ENCODE assay signal across 1 cellular context in the genomic region with DNA sequence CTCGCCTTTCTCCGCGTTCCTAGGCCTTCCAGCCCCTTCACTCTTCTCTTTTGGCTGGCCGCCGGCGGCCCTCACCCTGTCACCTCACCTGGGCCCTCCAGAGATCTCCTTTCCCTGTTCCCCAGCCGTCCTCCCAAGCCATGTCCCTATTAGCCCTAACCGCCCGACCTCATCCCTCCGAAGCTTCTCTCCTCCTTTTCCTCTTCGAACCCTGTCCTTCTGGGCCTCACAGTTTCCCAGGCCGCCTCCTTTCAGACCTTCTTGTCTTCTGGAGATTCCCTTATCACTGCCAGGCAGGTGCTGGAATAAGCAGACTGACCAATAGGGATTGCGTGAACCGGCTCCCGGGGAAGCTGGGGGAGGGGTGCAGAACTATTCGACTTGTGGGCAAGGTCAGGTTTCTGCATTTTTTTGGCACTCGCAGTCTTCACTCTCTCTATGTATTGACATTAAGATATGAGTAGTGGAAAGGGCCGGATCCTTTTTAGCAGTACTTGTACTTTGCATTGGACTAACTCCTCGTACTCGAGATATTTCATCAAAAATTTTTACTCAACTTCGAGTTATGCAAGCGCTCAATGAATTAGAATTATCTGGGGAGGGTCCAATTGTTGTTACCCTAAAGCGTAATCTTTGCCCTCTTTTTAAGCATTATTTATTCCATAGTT.
TF ChIP-seq lines count a peak whose summit lies in the region.

No MANE protein-coding gene starts in this region.

TF ChIP-seq in K562, 482 proteins besides CTCF, POLR2A, EP300 and RAD21 (continued from another document and continues in another):
- TF ChIP-seq, protein P1, sequence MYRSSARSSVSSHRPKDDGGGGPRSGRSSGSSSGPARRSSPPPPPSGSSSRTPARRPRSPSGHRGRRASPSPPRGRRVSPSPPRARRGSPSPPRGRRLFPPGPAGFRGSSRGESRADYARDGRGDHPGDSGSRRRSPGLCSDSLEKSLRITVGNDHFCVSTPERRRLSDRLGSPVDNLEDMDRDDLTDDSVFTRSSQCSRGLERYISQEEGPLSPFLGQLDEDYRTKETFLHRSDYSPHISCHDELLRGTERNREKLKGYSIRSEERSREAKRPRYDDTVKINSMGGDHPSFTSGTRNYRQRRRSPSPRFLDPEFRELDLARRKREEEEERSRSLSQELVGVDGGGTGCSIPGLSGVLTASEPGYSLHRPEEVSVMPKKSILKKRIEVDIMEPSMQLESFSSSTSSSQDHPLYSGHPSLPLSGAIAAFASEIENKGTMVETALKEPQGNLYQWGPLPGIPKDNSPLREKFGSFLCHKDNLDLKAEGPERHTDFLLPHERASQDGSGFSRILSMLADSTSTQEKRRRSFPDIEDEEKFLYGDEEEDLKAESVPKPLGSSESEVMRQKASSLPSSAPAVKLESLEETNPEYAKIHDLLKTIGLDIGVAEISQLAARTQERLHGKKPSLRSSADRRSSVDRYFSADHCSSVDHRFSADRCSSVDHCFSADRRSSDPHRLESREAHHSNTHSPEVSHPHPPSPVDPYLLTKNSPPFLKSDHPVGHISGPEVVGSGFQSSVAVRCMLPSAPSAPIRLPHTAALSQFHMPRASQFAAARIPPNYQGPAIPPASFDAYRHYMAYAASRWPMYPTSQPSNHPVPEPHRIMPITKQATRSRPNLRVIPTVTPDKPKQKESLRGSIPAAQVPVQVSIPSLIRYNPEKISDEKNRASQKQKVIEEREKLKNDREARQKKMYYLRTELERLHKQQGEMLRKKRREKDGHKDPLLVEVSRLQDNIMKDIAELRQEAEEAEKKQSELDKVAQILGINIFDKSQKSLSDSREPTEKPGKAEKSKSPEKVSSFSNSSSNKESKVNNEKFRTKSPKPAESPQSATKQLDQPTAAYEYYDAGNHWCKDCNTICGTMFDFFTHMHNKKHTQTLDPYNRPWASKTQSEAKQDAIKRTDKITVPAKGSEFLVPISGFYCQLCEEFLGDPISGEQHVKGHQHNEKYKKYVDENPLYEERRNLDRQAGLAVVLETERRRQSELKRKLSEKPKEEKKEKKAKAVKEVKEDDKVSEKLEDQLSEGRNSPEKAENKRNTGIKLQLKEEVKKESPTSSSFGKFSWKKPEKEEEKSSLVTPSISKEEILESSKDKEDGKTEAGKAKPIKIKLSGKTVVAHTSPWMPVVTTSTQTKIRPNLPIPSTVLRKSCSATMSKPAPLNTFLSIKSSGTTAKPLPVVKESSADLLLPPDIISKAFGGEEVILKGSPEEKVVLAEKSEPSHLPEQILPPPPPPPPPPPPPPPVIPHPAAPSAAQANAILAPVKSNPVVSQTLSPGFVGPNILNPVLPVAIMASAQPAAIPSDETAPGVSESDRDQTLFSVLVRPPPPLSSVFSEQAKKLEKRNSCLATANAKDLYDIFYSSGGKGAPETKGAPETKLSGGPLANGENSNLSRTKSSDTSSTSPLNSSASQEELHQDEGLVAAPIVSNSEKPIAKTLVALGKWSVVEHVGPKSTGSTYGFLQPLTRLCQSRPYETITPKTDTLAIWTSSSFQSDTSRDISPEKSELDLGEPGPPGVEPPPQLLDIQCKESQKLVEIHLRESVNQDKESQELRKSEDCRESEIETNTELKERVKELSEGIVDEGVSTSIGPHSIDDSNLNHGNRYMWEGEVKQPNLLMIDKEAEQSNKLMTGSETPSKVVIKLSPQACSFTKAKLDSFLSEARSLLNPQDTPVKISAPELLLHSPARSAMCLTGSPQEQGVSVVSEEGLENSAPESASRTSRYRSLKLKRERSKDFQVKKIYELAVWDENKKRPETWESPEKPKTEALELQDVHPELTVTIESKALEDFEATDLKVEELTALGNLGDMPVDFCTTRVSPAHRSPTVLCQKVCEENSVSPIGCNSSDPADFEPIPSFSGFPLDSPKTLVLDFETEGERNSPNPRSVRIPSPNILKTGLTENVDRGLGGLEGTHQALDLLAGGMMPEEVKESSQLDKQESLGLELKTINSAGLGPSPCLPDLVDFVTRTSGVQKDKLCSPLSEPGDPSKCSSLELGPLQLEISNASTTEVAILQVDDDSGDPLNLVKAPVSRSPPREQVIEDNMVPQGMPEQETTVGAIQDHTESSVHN (IDR thresholded peaks at IDR 0.05; ENCODE audit: borderline replicate concordance in 1 of 2, low read depth in 1 of 2) = peak in 1 of 2 experiments; percentile 43; a peak in 1 of 4 replicates
- no peak for TF ChIP-seq ZNF507 (tag; conservative IDR thresholded peaks at IDR 0.05)
- no peak for TF ChIP-seq ZNF23 (CRISPR knock-in tag; IDR thresholded peaks at IDR 0.05)
- peak; percentile 67 for TF ChIP-seq RBM25 (IDR thresholded peaks at IDR 0.05; ENCODE audit: low read depth, low read length, severe bottlenecking)
- TF ChIP-seq GATAD2A (IDR thresholded peaks at IDR 0.05) = 0 out of 2 replicates have a peak, but pooled peaks have one; percentile 8
- TF ChIP-seq, protein P2, sequence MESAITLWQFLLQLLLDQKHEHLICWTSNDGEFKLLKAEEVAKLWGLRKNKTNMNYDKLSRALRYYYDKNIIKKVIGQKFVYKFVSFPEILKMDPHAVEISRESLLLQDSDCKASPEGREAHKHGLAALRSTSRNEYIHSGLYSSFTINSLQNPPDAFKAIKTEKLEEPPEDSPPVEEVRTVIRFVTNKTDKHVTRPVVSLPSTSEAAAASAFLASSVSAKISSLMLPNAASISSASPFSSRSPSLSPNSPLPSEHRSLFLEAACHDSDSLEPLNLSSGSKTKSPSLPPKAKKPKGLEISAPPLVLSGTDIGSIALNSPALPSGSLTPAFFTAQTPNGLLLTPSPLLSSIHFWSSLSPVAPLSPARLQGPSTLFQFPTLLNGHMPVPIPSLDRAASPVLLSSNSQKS (CRISPR knock-in tag; IDR thresholded peaks at IDR 0.05) = no peak
- no peak for TF ChIP-seq ETV6 (IDR thresholded peaks at IDR 0.05; ENCODE audit: borderline replicate concordance in 1 of 2, low read depth in 2 of 2, low read length in 1 of 2)
- TF ChIP-seq ETV6 (CRISPR knock-in tag; IDR thresholded peaks at IDR 0.05; ENCODE audit: borderline replicate concordance) = no peak
- TF ChIP-seq NCOR1 (IDR thresholded peaks at IDR 0.05) = peak; percentile 96
- no peak for TF ChIP-seq CEBPG (CRISPR knock-in tag; IDR thresholded peaks at IDR 0.05)
- TF ChIP-seq CEBPG (tag; conservative IDR thresholded peaks at IDR 0.05 in 1 of 2, IDR thresholded peaks at IDR 0.05 in 1 of 2) = peak in 1 of 2 experiments; percentile 28; a peak in 2 of 4 replicates
- TF ChIP-seq, protein P3, sequence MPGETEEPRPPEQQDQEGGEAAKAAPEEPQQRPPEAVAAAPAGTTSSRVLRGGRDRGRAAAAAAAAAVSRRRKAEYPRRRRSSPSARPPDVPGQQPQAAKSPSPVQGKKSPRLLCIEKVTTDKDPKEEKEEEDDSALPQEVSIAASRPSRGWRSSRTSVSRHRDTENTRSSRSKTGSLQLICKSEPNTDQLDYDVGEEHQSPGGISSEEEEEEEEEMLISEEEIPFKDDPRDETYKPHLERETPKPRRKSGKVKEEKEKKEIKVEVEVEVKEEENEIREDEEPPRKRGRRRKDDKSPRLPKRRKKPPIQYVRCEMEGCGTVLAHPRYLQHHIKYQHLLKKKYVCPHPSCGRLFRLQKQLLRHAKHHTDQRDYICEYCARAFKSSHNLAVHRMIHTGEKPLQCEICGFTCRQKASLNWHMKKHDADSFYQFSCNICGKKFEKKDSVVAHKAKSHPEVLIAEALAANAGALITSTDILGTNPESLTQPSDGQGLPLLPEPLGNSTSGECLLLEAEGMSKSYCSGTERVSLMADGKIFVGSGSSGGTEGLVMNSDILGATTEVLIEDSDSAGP (CRISPR knock-in tag; IDR thresholded peaks at IDR 0.05) = no peak
- peak; percentile 22; the same call in 1 of the 2 replicates for TF ChIP-seq MEF2A (IDR thresholded peaks at IDR 0.05; ENCODE audit: control insufficient read depth, low read depth, low read length)
- peak; percentile 80 for TF ChIP-seq SMAD4 (CRISPR knock-in tag; conservative IDR thresholded peaks at IDR 0.05)
- TF ChIP-seq ATF1 (CRISPR knock-in tag; IDR thresholded peaks at IDR 0.05) = no peak
- peak; percentile 40; the same call in 1 of the 2 replicates for TF ChIP-seq ATF1 (tag; IDR thresholded peaks at IDR 0.05)
- TF ChIP-seq, protein P4, sequence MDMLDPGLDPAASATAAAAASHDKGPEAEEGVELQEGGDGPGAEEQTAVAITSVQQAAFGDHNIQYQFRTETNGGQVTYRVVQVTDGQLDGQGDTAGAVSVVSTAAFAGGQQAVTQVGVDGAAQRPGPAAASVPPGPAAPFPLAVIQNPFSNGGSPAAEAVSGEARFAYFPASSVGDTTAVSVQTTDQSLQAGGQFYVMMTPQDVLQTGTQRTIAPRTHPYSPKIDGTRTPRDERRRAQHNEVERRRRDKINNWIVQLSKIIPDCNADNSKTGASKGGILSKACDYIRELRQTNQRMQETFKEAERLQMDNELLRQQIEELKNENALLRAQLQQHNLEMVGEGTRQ (CRISPR knock-in tag; IDR thresholded peaks at IDR 0.05) = no peak
- peak; percentile 91; the same call in 1 of the 2 replicates for TF ChIP-seq OTX1 (CRISPR knock-in tag; IDR thresholded peaks at IDR 0.05)
- no peak for TF ChIP-seq SAFB2 (IDR thresholded peaks at IDR 0.05; ENCODE audit: borderline replicate concordance, low read depth, low read length, severe bottlenecking)
- TF ChIP-seq, protein P5, sequence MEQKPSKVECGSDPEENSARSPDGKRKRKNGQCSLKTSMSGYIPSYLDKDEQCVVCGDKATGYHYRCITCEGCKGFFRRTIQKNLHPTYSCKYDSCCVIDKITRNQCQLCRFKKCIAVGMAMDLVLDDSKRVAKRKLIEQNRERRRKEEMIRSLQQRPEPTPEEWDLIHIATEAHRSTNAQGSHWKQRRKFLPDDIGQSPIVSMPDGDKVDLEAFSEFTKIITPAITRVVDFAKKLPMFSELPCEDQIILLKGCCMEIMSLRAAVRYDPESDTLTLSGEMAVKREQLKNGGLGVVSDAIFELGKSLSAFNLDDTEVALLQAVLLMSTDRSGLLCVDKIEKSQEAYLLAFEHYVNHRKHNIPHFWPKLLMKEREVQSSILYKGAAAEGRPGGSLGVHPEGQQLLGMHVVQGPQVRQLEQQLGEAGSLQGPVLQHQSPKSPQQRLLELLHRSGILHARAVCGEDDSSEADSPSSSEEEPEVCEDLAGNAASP (IDR thresholded peaks at IDR 0.05) = no peak
- no peak for TF ChIP-seq RBM39 (optimal IDR thresholded peaks at IDR 0.05; ENCODE audit: low read depth, low read length)
- peak; percentile 82 for TF ChIP-seq NEUROD1 (IDR thresholded peaks at IDR 0.05; ENCODE audit: borderline replicate concordance, low read depth, low read length, partially characterized antibody)
- TF ChIP-seq HIVEP1 (CRISPR knock-in tag; IDR thresholded peaks at IDR 0.05) = 0 out of 2 replicates have a peak, but pooled peaks have one; percentile 19
- TF ChIP-seq, protein P6, sequence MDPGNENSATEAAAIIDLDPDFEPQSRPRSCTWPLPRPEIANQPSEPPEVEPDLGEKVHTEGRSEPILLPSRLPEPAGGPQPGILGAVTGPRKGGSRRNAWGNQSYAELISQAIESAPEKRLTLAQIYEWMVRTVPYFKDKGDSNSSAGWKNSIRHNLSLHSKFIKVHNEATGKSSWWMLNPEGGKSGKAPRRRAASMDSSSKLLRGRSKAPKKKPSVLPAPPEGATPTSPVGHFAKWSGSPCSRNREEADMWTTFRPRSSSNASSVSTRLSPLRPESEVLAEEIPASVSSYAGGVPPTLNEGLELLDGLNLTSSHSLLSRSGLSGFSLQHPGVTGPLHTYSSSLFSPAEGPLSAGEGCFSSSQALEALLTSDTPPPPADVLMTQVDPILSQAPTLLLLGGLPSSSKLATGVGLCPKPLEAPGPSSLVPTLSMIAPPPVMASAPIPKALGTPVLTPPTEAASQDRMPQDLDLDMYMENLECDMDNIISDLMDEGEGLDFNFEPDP (CRISPR knock-in tag; IDR thresholded peaks at IDR 0.05) = no peak
- peak; percentile 83 to 95; a peak in 3 of 4 replicates for TF ChIP-seq TBL1XR1 (IDR thresholded peaks at IDR 0.05; ENCODE audit: low read length in 2 of 2)
- TF ChIP-seq ZNF384 (IDR thresholded peaks at IDR 0.05; ENCODE audit: low read depth, low read length) = peak; percentile 86
- no peak for TF ChIP-seq CREBBP (IDR thresholded peaks at IDR 0.05; ENCODE audit: low read depth, low read length)
- TF ChIP-seq MTA3 (IDR thresholded peaks at IDR 0.05; ENCODE audit: borderline replicate concordance) = peak; percentile 75; the same call in 1 of the 2 replicates
- no peak for TF ChIP-seq ZNF76 (CRISPR knock-in tag; IDR thresholded peaks at IDR 0.05; ENCODE audit: borderline replicate concordance)
- TF ChIP-seq TRIM28 (IDR thresholded peaks at IDR 0.05) = peak; percentile 84
- TF ChIP-seq, protein P7, sequence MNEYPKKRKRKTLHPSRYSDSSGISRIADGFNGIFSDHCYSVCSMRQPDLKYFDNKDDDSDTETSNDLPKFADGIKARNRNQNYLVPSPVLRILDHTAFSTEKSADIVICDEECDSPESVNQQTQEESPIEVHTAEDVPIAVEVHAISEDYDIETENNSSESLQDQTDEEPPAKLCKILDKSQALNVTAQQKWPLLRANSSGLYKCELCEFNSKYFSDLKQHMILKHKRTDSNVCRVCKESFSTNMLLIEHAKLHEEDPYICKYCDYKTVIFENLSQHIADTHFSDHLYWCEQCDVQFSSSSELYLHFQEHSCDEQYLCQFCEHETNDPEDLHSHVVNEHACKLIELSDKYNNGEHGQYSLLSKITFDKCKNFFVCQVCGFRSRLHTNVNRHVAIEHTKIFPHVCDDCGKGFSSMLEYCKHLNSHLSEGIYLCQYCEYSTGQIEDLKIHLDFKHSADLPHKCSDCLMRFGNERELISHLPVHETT (CRISPR knock-in tag; conservative IDR thresholded peaks at IDR 0.05 in 1 of 2, IDR thresholded peaks at IDR 0.05 in 1 of 2) = no peak; a peak in 1 of 4 replicates
- TF ChIP-seq CBX5 (IDR thresholded peaks at IDR 0.05; ENCODE audit: borderline replicate concordance, low read depth) = no peak
- TF ChIP-seq LCOR (CRISPR knock-in tag; IDR thresholded peaks at IDR 0.05) = peak; percentile 56; the same call in 1 of the 2 replicates
- TF ChIP-seq ZBTB7A (IDR thresholded peaks at IDR 0.05; ENCODE audit: borderline replicate concordance, control insufficient read depth, low read depth, low read length) = 0 out of 2 replicates have a peak, but pooled peaks have one; percentile 2
- peak; percentile 37; the same call in 1 of the 2 replicates for TF ChIP-seq MEF2D (tag; conservative IDR thresholded peaks at IDR 0.05; ENCODE audit: low read depth)
- peak; percentile 99 for TF ChIP-seq LEF1 (IDR thresholded peaks at IDR 0.05)
- TF ChIP-seq ZNF444 (CRISPR knock-in tag; IDR thresholded peaks at IDR 0.05) = no peak
- TF ChIP-seq ILK (tag; IDR thresholded peaks at IDR 0.05; ENCODE audit: borderline replicate concordance, low read depth) = no peak
- peak; percentile 74; the same call in 1 of the 2 replicates for TF ChIP-seq MIER1 (IDR thresholded peaks at IDR 0.05; ENCODE audit: low read depth)
- TF ChIP-seq DNMT1 (IDR thresholded peaks at IDR 0.05) = peak; percentile 94; the same call in 1 of the 2 replicates
- TF ChIP-seq, protein P8, sequence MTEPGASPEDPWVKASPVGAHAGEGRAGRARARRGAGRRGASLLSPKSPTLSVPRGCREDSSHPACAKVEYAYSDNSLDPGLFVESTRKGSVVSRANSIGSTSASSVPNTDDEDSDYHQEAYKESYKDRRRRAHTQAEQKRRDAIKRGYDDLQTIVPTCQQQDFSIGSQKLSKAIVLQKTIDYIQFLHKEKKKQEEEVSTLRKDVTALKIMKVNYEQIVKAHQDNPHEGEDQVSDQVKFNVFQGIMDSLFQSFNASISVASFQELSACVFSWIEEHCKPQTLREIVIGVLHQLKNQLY (CRISPR knock-in tag; conservative IDR thresholded peaks at IDR 0.05) = no peak
- TF ChIP-seq MED1 (CRISPR knock-in tag; IDR thresholded peaks at IDR 0.05; ENCODE audit: borderline replicate concordance) = no peak
- peak; percentile 47; the same call in 1 of the 2 replicates for TF ChIP-seq EHMT2 (IDR thresholded peaks at IDR 0.05)
- TF ChIP-seq HLTF (IDR thresholded peaks at IDR 0.05) = no peak
- TF ChIP-seq RUNX1 (IDR thresholded peaks at IDR 0.05; ENCODE audit: low read depth) = peak; percentile 73; the same call in 1 of the 2 replicates
- TF ChIP-seq CBX8 (IDR thresholded peaks at IDR 0.05; ENCODE audit: borderline replicate concordance, extremely low read depth, low read depth, low read length, poor library complexity, severe bottlenecking) = no peak
